ENCODE assay signal across 2 cellular contexts in the genomic region with DNA sequence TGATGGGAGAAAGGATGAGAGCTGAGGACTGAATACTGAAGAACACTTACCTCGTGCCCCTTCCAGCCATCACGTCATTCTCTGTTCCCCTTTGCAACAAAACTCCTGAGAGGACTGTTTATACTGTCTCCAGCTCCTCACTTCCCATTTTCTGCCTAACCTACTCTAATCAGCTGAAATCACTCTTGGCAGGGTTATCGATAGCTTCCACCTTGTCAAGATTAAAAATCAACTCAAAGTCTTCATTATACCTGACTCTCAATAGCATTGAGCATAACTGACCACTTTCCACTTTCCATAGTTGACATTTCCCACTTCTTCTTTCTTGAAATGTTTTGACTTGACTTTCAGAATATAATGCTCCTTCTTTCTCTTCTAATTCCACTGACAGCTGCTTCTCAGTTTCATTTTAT.
TF ChIP-seq lines count a peak whose summit lies in the region.

No MANE protein-coding gene starts in this region.

TF ChIP-seq in GM23338, 12 proteins besides CTCF, POLR2A, EP300 and RAD21:
- no peak for TF ChIP-seq ZNF114 (CRISPR knock-in tag; IDR thresholded peaks at IDR 0.05)
- TF ChIP-seq, protein P1, sequence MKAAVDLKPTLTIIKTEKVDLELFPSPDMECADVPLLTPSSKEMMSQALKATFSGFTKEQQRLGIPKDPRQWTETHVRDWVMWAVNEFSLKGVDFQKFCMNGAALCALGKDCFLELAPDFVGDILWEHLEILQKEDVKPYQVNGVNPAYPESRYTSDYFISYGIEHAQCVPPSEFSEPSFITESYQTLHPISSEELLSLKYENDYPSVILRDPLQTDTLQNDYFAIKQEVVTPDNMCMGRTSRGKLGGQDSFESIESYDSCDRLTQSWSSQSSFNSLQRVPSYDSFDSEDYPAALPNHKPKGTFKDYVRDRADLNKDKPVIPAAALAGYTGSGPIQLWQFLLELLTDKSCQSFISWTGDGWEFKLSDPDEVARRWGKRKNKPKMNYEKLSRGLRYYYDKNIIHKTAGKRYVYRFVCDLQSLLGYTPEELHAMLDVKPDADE (IDR thresholded peaks at IDR 0.05), result no peak
- TF ChIP-seq, protein P2, sequence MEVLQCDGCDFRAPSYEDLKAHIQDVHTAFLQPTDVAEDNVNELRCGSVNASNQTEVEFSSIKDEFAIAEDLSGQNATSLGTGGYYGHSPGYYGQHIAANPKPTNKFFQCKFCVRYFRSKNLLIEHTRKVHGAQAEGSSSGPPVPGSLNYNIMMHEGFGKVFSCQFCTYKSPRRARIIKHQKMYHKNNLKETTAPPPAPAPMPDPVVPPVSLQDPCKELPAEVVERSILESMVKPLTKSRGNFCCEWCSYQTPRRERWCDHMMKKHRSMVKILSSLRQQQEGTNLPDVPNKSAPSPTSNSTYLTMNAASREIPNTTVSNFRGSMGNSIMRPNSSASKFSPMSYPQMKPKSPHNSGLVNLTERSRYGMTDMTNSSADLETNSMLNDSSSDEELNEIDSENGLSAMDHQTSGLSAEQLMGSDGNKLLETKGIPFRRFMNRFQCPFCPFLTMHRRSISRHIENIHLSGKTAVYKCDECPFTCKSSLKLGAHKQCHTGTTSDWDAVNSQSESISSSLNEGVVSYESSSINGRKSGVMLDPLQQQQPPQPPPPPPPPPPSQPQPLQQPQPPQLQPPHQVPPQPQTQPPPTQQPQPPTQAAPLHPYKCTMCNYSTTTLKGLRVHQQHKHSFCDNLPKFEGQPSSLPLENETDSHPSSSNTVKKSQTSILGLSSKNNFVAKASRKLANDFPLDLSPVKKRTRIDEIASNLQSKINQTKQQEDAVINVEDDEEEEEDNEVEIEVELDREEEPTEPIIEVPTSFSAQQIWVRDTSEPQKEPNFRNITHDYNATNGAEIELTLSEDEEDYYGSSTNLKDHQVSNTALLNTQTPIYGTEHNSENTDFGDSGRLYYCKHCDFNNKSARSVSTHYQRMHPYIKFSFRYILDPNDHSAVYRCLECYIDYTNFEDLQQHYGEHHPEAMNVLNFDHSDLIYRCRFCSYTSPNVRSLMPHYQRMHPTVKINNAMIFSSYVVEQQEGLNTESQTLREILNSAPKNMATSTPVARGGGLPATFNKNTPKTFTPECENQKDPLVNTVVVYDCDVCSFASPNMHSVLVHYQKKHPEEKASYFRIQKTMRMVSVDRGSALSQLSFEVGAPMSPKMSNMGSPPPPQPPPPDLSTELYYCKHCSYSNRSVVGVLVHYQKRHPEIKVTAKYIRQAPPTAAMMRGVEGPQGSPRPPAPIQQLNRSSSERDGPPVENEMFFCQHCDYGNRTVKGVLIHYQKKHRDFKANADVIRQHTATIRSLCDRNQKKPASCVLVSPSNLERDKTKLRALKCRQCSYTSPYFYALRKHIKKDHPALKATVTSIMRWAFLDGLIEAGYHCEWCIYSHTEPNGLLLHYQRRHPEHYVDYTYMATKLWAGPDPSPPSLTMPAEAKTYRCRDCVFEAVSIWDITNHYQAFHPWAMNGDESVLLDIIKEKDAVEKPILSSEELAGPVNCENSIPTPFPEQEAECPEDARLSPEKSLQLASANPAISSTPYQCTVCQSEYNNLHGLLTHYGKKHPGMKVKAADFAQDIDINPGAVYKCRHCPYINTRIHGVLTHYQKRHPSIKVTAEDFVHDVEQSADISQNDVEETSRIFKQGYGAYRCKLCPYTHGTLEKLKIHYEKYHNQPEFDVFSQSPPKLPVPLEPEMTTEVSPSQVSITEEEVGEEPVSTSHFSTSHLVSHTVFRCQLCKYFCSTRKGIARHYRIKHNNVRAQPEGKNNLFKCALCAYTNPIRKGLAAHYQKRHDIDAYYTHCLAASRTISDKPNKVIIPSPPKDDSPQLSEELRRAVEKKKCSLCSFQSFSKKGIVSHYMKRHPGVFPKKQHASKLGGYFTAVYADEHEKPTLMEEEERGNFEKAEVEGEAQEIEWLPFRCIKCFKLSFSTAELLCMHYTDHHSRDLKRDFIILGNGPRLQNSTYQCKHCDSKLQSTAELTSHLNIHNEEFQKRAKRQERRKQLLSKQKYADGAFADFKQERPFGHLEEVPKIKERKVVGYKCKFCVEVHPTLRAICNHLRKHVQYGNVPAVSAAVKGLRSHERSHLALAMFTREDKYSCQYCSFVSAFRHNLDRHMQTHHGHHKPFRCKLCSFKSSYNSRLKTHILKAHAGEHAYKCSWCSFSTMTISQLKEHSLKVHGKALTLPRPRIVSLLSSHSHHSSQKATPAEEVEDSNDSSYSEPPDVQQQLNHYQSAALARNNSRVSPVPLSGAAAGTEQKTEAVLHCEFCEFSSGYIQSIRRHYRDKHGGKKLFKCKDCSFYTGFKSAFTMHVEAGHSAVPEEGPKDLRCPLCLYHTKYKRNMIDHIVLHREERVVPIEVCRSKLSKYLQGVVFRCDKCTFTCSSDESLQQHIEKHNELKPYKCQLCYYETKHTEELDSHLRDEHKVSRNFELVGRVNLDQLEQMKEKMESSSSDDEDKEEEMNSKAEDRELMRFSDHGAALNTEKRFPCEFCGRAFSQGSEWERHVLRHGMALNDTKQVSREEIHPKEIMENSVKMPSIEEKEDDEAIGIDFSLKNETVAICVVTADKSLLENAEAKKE (CRISPR knock-in tag; IDR thresholded peaks at IDR 0.05), result no peak
- no peak for TF ChIP-seq JUNB (IDR thresholded peaks at IDR 0.05; ENCODE audit: unreplicated experiment)
- no peak for TF ChIP-seq EZH2 (IDR thresholded peaks at IDR 0.05; ENCODE audit: low read depth, unreplicated experiment)

TF ChIP-seq in SK-N-SH, 30 proteins besides CTCF, POLR2A, EP300 and RAD21 (continued from another document):
- no peak for TF ChIP-seq TEAD4 (IDR thresholded peaks at IDR 0.05; ENCODE audit: borderline replicate concordance, insufficient read depth)
- TF ChIP-seq, protein P3, sequence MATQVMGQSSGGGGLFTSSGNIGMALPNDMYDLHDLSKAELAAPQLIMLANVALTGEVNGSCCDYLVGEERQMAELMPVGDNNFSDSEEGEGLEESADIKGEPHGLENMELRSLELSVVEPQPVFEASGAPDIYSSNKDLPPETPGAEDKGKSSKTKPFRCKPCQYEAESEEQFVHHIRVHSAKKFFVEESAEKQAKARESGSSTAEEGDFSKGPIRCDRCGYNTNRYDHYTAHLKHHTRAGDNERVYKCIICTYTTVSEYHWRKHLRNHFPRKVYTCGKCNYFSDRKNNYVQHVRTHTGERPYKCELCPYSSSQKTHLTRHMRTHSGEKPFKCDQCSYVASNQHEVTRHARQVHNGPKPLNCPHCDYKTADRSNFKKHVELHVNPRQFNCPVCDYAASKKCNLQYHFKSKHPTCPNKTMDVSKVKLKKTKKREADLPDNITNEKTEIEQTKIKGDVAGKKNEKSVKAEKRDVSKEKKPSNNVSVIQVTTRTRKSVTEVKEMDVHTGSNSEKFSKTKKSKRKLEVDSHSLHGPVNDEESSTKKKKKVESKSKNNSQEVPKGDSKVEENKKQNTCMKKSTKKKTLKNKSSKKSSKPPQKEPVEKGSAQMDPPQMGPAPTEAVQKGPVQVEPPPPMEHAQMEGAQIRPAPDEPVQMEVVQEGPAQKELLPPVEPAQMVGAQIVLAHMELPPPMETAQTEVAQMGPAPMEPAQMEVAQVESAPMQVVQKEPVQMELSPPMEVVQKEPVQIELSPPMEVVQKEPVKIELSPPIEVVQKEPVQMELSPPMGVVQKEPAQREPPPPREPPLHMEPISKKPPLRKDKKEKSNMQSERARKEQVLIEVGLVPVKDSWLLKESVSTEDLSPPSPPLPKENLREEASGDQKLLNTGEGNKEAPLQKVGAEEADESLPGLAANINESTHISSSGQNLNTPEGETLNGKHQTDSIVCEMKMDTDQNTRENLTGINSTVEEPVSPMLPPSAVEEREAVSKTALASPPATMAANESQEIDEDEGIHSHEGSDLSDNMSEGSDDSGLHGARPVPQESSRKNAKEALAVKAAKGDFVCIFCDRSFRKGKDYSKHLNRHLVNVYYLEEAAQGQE (IDR thresholded peaks at IDR 0.05; ENCODE audit: low read depth, low read length), result no peak
- no peak for TF ChIP-seq NRF1 (IDR thresholded peaks at IDR 0.05; ENCODE audit: low read depth, low read length)
- no peak for TF ChIP-seq FOXM1 (IDR thresholded peaks at IDR 0.05; ENCODE audit: low read depth)
- TF ChIP-seq, protein P4, sequence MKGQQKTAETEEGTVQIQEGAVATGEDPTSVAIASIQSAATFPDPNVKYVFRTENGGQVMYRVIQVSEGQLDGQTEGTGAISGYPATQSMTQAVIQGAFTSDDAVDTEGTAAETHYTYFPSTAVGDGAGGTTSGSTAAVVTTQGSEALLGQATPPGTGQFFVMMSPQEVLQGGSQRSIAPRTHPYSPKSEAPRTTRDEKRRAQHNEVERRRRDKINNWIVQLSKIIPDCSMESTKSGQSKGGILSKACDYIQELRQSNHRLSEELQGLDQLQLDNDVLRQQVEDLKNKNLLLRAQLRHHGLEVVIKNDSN (IDR thresholded peaks at IDR 0.05; ENCODE audit: borderline replicate concordance, low read depth), result no peak
- no peak for TF ChIP-seq MEF2A (IDR thresholded peaks at IDR 0.05; ENCODE audit: borderline replicate concordance, low read depth)
- no peak for TF ChIP-seq JUND (IDR thresholded peaks at IDR 0.05)
- no peak for TF ChIP-seq SIN3A (IDR thresholded peaks at IDR 0.05; ENCODE audit: borderline replicate concordance, low read depth, low read length)
- no peak for TF ChIP-seq MXI1 (IDR thresholded peaks at IDR 0.05; ENCODE audit: low read depth, low read length)
- no peak for TF ChIP-seq POLR2AphosphoS5 (IDR thresholded peaks at IDR 0.05; ENCODE audit: low read depth, low read length)
- TF ChIP-seq SMC3 (IDR thresholded peaks at IDR 0.05; ENCODE audit: low read depth, low read length), result no peak
- TF ChIP-seq EZH2phosphoT487 (IDR thresholded peaks at IDR 0.05; ENCODE audit: borderline replicate concordance, low read depth), result no peak
- TF ChIP-seq YY1 (IDR thresholded peaks at IDR 0.05; ENCODE audit: low read depth), result no peak
